ENCODE assay signal across 9 cellular contexts in the genomic region with DNA sequence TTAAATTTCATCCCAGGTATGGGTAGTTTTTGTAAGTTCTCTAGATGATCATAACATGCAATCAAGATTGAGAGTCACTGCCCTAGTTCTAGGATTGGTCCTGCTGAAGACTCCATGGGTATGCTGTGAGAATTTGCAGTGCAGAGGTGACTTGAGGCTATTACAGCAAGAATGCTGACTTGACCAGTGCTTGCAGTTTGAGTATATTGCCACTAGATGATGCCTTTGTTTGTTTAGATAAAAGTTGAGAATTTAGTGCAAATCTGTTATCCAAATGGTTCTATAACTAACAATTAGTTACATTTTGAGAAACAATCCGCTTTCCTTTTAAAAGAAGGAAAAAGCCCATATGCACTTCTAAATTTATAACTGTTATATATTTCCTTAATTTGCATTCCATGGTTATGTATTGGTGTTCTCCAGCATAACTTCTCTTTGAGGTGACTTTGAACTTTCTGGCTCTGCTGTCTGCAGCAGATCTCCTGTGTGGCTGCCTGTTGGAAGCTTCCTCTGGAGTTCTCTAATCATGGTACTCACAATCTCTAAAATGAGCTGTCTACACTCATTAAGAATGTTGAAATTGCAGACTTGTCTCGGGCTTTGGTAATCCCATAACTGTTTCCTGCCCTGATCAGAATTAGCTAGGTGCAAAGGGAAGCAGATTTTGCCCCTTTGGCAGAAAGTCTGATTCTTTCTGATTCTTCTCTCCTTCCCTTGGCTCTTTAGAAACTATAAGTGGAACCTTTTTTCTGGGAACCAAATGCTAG. TPM values are rescaled to one million over a fixed set of nuclear protein-coding genes. Genes with fewer than 3 reads are reported as not detected.
DNase-seq lines count a peak whose midpoint lies in the region; ATAC-seq, FAIRE-seq and TF ChIP-seq lines count a peak whose summit lies in the region.
"Had no signal": no experiment of that assay in that cellular context is flagged by ENCODE, and none has a peak within 500 bp of the region (broad histone marks: within the 10 kb centered on the region; RNA-seq: fewer than 3 reads in every experiment).

No MANE protein-coding gene starts in this region.

- H3K79me2 ChIP-seq in SK-N-SH (ENCODE audit: insufficient read depth) = peaks cover 80% of the 10 kb centered on the region
- no peaks in the 10 kb centered on the region for H3K79me2 ChIP-seq in hepatocyte

- H3K4me2 ChIP-seq in SK-N-SH = 0 out of 2 replicates have a peak overlapping the region, but pooled peaks have one; percentile 49
- H3K4me2 ChIP-seq in hepatocyte = no peak overlapping the region

- no peaks in the 10 kb centered on the region for H3K27me3 ChIP-seq in SK-N-SH (ENCODE audit: insufficient read depth)
- no peaks in the 10 kb centered on the region for H3K27me3 ChIP-seq in hepatocyte

- H3K9me3 ChIP-seq in SK-N-SH (no peaks in the 10 kb centered on the region), hepatocyte (ENCODE audit: low read depth) (no peaks in the 10 kb centered on the region)

- POLR2A ChIA-PET in SK-N-SH (lab: Yijun Ruan, JAX) = no interaction called here

- no peak overlapping the region for H3K9ac ChIP-seq in SK-N-SH

- H2AFZ ChIP-seq in SK-N-SH (ENCODE audit: low read depth) (no peak overlapping the region), hepatocyte (no peak overlapping the region)

- H3K4me3 ChIP-seq in SK-N-SH (ENCODE audit: low read depth in 2 of 2, low read length in 1 of 2) (no peak overlapping the region), hepatocyte (no peak overlapping the region)

- H3K9me2 ChIP-seq in SK-N-SH (no peaks in the 10 kb centered on the region), hepatocyte (replicated peaks; ENCODE audit: insufficient read depth) (no peaks in the 10 kb centered on the region)

- CTCF ChIA-PET in SK-N-SH (lab: Yijun Ruan, JAX) = interaction anchor here (0.7 to 2.7 kb wide), 14 partner anchors 11 to 841 kb away, joined by 3 to 16 read pairs (median 3); no protein-coding TSS in a partner anchor

- H4K20me1 ChIP-seq in SK-N-SH (ENCODE audit: insufficient read depth) = no peaks in the 10 kb centered on the region
- no peaks in the 10 kb centered on the region for H4K20me1 ChIP-seq in hepatocyte (ENCODE audit: insufficient read depth, poor library complexity, severe bottlenecking)

- H3K4me1 ChIP-seq in SK-N-SH (ENCODE audit: control insufficient read depth in 1 of 2, insufficient read depth in 2 of 2, low read depth in 1 of 2, low read length in 1 of 2) = peaks cover 0 to 15% of the 10 kb centered on the region in 2 experiments; a peak in 1 of 4 replicates
- no peaks in the 10 kb centered on the region for H3K4me1 ChIP-seq in hepatocyte (ENCODE audit: insufficient read depth)

- peak; percentile 59 for FAIRE-seq in GM19239 (lab: Jason Lieb, UNC)
- FAIRE-seq: islet of Langerhans had no signal

- 94% methylated on average over 2 of the region's 2 CpGs for WGBS in SK-N-SH (ENCODE audit: low lambda C conversion rate)
- WGBS in hepatocyte (ENCODE audit: low lambda C conversion rate, missing lambda C conversion rate) = 92% methylated on average over 2 of the region's 2 CpGs

- DNase-seq in Ammon's horn (ENCODE audit: low spot score) = peak; percentile 18
- peak; percentile 23 for DNase-seq in GM19239 (ENCODE audit: insufficient read length, low spot score)
- DNase-seq in SK-N-SH = peak; percentile 51
- peak; percentile 43 for DNase-seq in hepatocyte (ENCODE audit: low spot score)
- DNase-seq in ureter (ENCODE audit: low spot score) = no peak

- H3K36me3 ChIP-seq in SK-N-SH (replicated peaks in 1 of 2; ENCODE audit: control insufficient read depth in 1 of 2, insufficient read depth in 2 of 2, low read length in 1 of 2) = peaks cover 2 to 28% of the 10 kb centered on the region in 2 experiments
- no peaks in the 10 kb centered on the region for H3K36me3 ChIP-seq in hepatocyte (replicated peaks; ENCODE audit: insufficient read depth, low read depth)

- H3F3A ChIP-seq in SK-N-SH (replicated peaks; ENCODE audit: insufficient read depth) = peaks cover 7% of the 10 kb centered on the region

- TF ChIP-seq CTCF in SK-N-SH (IDR thresholded peaks at IDR 0.05) = peak; percentile 70
- TF ChIP-seq CTCF in hepatocyte (IDR thresholded peaks at IDR 0.05; ENCODE audit: poor library complexity) = peak; percentile 35

- peak overlapping the region in 1 of 2 experiments; percentile 16; a peak in 1 of 4 replicates for H3K27ac ChIP-seq in SK-N-SH (ENCODE audit: low read depth in 2 of 2, low read length in 1 of 2)
- no peak overlapping the region for H3K27ac ChIP-seq in hepatocyte

- TF ChIP-seq RAD21 in SK-N-SH (IDR thresholded peaks at IDR 0.05; ENCODE audit: low read length) = peak; percentile 41

- TF ChIP-seq EP300 in SK-N-SH (IDR thresholded peaks at IDR 0.05; ENCODE audit: borderline replicate concordance in 1 of 2, low read depth in 1 of 2, low read length in 1 of 2) = no peak

- ATAC-seq in GM21576 (IDR thresholded peaks at IDR 0.05; ENCODE audit: unreplicated experiment) (no peak), GM18517 (IDR thresholded peaks at IDR 0.05; ENCODE audit: unreplicated experiment) (no peak), GM19397 (IDR thresholded peaks at IDR 0.05; ENCODE audit: unreplicated experiment) (no peak)

TF ChIP-seq in SK-N-SH, 30 proteins besides CTCF, POLR2A, EP300 and RAD21:
- TF ChIP-seq FOXM1 (IDR thresholded peaks at IDR 0.05; ENCODE audit: low read depth) (no peak), SMC3 (IDR thresholded peaks at IDR 0.05; ENCODE audit: low read depth, low read length) (peak; percentile 39), MEF2A (IDR thresholded peaks at IDR 0.05; ENCODE audit: borderline replicate concordance, low read depth) (no peak), GATA2 (CRISPR knock-in tag; IDR thresholded peaks at IDR 0.05) (no peak)
- TF ChIP-seq, protein P1, sequence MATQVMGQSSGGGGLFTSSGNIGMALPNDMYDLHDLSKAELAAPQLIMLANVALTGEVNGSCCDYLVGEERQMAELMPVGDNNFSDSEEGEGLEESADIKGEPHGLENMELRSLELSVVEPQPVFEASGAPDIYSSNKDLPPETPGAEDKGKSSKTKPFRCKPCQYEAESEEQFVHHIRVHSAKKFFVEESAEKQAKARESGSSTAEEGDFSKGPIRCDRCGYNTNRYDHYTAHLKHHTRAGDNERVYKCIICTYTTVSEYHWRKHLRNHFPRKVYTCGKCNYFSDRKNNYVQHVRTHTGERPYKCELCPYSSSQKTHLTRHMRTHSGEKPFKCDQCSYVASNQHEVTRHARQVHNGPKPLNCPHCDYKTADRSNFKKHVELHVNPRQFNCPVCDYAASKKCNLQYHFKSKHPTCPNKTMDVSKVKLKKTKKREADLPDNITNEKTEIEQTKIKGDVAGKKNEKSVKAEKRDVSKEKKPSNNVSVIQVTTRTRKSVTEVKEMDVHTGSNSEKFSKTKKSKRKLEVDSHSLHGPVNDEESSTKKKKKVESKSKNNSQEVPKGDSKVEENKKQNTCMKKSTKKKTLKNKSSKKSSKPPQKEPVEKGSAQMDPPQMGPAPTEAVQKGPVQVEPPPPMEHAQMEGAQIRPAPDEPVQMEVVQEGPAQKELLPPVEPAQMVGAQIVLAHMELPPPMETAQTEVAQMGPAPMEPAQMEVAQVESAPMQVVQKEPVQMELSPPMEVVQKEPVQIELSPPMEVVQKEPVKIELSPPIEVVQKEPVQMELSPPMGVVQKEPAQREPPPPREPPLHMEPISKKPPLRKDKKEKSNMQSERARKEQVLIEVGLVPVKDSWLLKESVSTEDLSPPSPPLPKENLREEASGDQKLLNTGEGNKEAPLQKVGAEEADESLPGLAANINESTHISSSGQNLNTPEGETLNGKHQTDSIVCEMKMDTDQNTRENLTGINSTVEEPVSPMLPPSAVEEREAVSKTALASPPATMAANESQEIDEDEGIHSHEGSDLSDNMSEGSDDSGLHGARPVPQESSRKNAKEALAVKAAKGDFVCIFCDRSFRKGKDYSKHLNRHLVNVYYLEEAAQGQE (IDR thresholded peaks at IDR 0.05; ENCODE audit: low read depth, low read length) = no peak

RNA-seq across cellular contexts. Expression of gene MELK, which starts 24.9 kb away (rescaled TPM):
- polyA plus RNA-seq in SK-N-SH (2012; rRNA removed) (16.5 and 18.0 TPM in 2 replicates), hepatocyte (6.9 and 11.0 TPM in 2 replicates)
- polyA plus RNA-seq in SK-N-SH (2012; cell fraction: cytosol; rRNA removed) = 22.3 and 26.8 TPM in 2 replicates
- 7.7 and 16.1 TPM in 2 replicates for polyA plus RNA-seq in SK-N-SH (2012; cell fraction: nucleus; rRNA removed)
- total RNA-seq in hepatocyte (11.0 and 12.5 TPM in 2 replicates), ureter (0.31 TPM)
